9 cellular contexts compared by ENCODE assay signal in genomic region chr1:241640867-241641542, GRCh38. TPM values are rescaled to one million over a fixed set of nuclear protein-coding genes. Genes with fewer than 3 reads are reported as not detected.
DNase-seq lines count a peak whose midpoint lies in the region; ATAC-seq and TF ChIP-seq lines count a peak whose summit lies in the region.
"Had no signal": no experiment of that assay in that cellular context is flagged by ENCODE, and none has a peak within 500 bp of the region (broad histone marks: within the 10 kb centered on the region; RNA-seq: fewer than 3 reads in every experiment).

No MANE protein-coding gene starts in this region.

- no peak overlapping the region for H3K4me3 ChIP-seq in HEK293 (ENCODE audit: low read depth, low read length)
- H3K4me3 ChIP-seq in Panc1 (ENCODE audit: low read depth in 2 of 2, low read length in 2 of 2) = peak overlapping the region; percentile 55 to 88
- peak overlapping the region; percentile 62 for H3K4me3 ChIP-seq in endodermal cell (ENCODE audit: low read length)
- H3K4me3 ChIP-seq in H7 (ENCODE audit: insufficient read depth, low read depth, low read length) = no peak overlapping the region

- peaks cover 10% of the 10 kb centered on the region for H3K4me1 ChIP-seq in HEK293 (ENCODE audit: control insufficient read depth, insufficient read depth, low read length)
- H3K4me1 ChIP-seq in Panc1 (ENCODE audit: control insufficient read depth, insufficient read depth, low read length) = peaks cover 10% of the 10 kb centered on the region; the same call in 1 of the 2 replicates
- no peaks in the 10 kb centered on the region for H3K4me1 ChIP-seq in endodermal cell (ENCODE audit: control insufficient read depth, insufficient read depth, low read length)

- in situ Hi-C loops in Panc1 (cut with HindIII; ENCODE audit: low pct_unique_long_range_greater_than_20kb, low sequenced_read_pairs) = no loop called here
- in situ Hi-C loops in GM13976 (cut with MboI; ENCODE audit: low sequenced_read_pairs, unreplicated experiment) = no loop called here

- H3K27me3 ChIP-seq in Panc1 (ENCODE audit: control insufficient read depth, insufficient read depth, low read length) = no peaks in the 10 kb centered on the region
- peaks cover 37% of the 10 kb centered on the region for H3K27me3 ChIP-seq in endodermal cell (ENCODE audit: control insufficient read depth, insufficient read depth, low read length, poor library complexity, severe bottlenecking)
- no peaks in the 10 kb centered on the region; the same call in 1 of the 2 replicates for H3K27me3 ChIP-seq in H7 (ENCODE audit: control insufficient read depth, insufficient read depth, low read length)

- H3K4me3 Mint-ChIP-seq in endodermal cell = peak overlapping the region; percentile 72

- peaks cover 0 to 3% of the 10 kb centered on the region in 2 experiments; a peak in 1 of 3 replicates for H3K36me3 ChIP-seq in HEK293 (ENCODE audit: control insufficient read depth in 2 of 2, insufficient read depth in 1 of 2, low read length in 2 of 2)
- peaks cover 2% of the 10 kb centered on the region for H3K36me3 ChIP-seq in Panc1 (ENCODE audit: control insufficient read depth, insufficient read depth, low read length)
- H3K36me3 ChIP-seq in endodermal cell (ENCODE audit: control insufficient read depth, insufficient read depth, low read length) = no peaks in the 10 kb centered on the region
- H3K36me3 ChIP-seq in H7 (replicated peaks; ENCODE audit: control insufficient read depth, insufficient read depth, low read length) = no peaks in the 10 kb centered on the region

- ATAC-seq in Panc1 = no peak

- peak overlapping the region; percentile 8; the same call in 1 of the 2 replicates for H3K27ac ChIP-seq in HEK293 (ENCODE audit: extremely low read depth, low read depth, low read length)
- peak overlapping the region; percentile 80 for H3K27ac ChIP-seq in Panc1 (ENCODE audit: low read length)
- no peak overlapping the region for H3K27ac ChIP-seq in endodermal cell (ENCODE audit: low read depth, low read length)

- H3K27ac Mint-ChIP-seq in endodermal cell = no peak overlapping the region

- intact Hi-C loops in Panc1 (cut with micrococcal nuclease; ENCODE audit: unreplicated experiment) = no loop called here

- H3K27me3 Mint-ChIP-seq in endodermal cell (ENCODE audit: insufficient read depth) = peaks cover 32% of the 10 kb centered on the region

- POLR2A ChIA-PET in HEK293 (lab: Yijun Ruan, JAX) (interaction anchor here (0.5 to 1.6 kb wide), 9 partner anchors 12 to 1615 kb away, joined by 3 to 13 read pairs (median 4); partner anchors contain the start of genes CEP170, EXO1, FH and SDCCAG8), Panc1 (lab: Charles Lee) (interaction anchor here (0.6 kb wide), 1 partner anchor 16 kb away, joined by 7 read pairs; no protein-coding TSS in a partner anchor)

- TF ChIP-seq CTCF in HEK293 (tag by site-specific recombination; IDR thresholded peaks at IDR 0.05) = no peak
- no peak for TF ChIP-seq CTCF in Panc1 (IDR thresholded peaks at IDR 0.05)
- TF ChIP-seq CTCF in endodermal cell (conservative IDR thresholded peaks at IDR 0.05) = no peak
- no peak for TF ChIP-seq CTCF in GM13976 (IDR thresholded peaks at IDR 0.05; ENCODE audit: borderline replicate concordance, control extremely low read depth, extremely low read depth, insufficient read depth, missing control alignments)

- H3K36me3 Mint-ChIP-seq in endodermal cell (ENCODE audit: low read depth) = peaks cover 5% of the 10 kb centered on the region

- no TSS peak for BruUV-seq in Panc1 (replicated peaks; lab: Mats Ljungman, UMichigan)

- DNase-seq in Panc1 (ENCODE audit: low read depth, low spot score) = no peak
- DNase-seq in endodermal cell = no peak
- DNase-seq in putamen (ENCODE audit: low spot score) = peak; percentile 11
- no peak for DNase-seq in H7
- DNase-seq in amniotic stem cell (lab: John Stamatoyannopoulos, UW) = no peak
- DNase-seq in GM13976 (ENCODE audit: low spot score) = no peak
- DNase-seq in stimulated activated CD4-positive, alpha-beta T cell treated with anti-CD3 and anti-CD28 coated beads, Interleukin-1b, Interleukin-23, amount 100 ng/mL, for 48 hours = no peak

- H3K9me3 Mint-ChIP-seq in endodermal cell = peaks cover 22% of the 10 kb centered on the region

- CTCF ChIA-PET in HEK293 (lab: Yijun Ruan, JAX) (interaction anchor here (0.7 to 4.5 kb wide), 2 partner anchors 14 to 20 kb away, joined by 3 to 23 read pairs; no protein-coding TSS in a partner anchor), Panc1 (lab: Charles Lee) (no interaction called here)

- 92 to 96% methylated on average over 5 to 9 of the region's 9 CpGs for WGBS in endodermal cell (ENCODE audit: insufficient coverage in 1 of 2, insufficient read length in 1 of 2), 2 experiments

- no peak overlapping the region for H3K9ac ChIP-seq in endodermal cell (ENCODE audit: extremely low read depth, low read length, poor library complexity, severe bottlenecking)

- peaks cover 18% of the 10 kb centered on the region for H3K4me1 Mint-ChIP-seq in endodermal cell

- H3K9me3 ChIP-seq in HEK293 (ENCODE audit: control insufficient read depth, insufficient read depth, low read depth, low read length) (no peaks in the 10 kb centered on the region; the same call in 1 of the 2 replicates), Panc1 (ENCODE audit: control insufficient read depth, insufficient read depth, low read depth, low read length) (peaks cover 4% of the 10 kb centered on the region; the same call in 1 of the 2 replicates), endodermal cell (ENCODE audit: control insufficient read depth, low read length) (peaks cover 22% of the 10 kb centered on the region)

TF ChIP-seq in HEK293, 187 proteins besides CTCF, POLR2A, EP300 and RAD21 (continues in another document):
- TF ChIP-seq ZNF394 (tag by site-specific recombination; IDR thresholded peaks at IDR 0.05; ENCODE audit: borderline replicate concordance) = no peak; the same call in 1 of the 2 replicates
- TF ChIP-seq, protein P1, sequence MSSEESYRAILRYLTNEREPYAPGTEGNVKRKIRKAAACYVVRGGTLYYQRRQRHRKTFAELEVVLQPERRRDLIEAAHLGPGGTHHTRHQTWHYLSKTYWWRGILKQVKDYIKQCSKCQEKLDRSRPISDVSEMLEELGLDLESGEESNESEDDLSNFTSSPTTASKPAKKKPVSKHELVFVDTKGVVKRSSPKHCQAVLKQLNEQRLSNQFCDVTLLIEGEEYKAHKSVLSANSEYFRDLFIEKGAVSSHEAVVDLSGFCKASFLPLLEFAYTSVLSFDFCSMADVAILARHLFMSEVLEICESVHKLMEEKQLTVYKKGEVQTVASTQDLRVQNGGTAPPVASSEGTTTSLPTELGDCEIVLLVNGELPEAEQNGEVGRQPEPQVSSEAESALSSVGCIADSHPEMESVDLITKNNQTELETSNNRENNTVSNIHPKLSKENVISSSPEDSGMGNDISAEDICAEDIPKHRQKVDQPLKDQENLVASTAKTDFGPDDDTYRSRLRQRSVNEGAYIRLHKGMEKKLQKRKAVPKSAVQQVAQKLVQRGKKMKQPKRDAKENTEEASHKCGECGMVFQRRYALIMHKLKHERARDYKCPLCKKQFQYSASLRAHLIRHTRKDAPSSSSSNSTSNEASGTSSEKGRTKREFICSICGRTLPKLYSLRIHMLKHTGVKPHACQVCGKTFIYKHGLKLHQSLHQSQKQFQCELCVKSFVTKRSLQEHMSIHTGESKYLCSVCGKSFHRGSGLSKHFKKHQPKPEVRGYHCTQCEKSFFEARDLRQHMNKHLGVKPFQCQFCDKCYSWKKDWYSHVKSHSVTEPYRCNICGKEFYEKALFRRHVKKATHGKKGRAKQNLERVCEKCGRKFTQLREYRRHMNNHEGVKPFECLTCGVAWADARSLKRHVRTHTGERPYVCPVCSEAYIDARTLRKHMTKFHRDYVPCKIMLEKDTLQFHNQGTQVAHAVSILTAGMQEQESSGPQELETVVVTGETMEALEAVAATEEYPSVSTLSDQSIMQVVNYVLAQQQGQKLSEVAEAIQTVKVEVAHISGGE (tag by site-specific recombination; conservative IDR thresholded peaks at IDR 0.05; ENCODE audit: low read depth) = 0 out of 2 replicates have a peak, but pooled peaks have one; percentile 9
- TF ChIP-seq ZNF2 (tag by site-specific recombination; IDR thresholded peaks at IDR 0.05) = peak; percentile 7; the same call in 1 of the 2 replicates
- no peak for TF ChIP-seq AEBP2 (tag by site-specific recombination; IDR thresholded peaks at IDR 0.05; ENCODE audit: borderline replicate concordance)

RNA-seq across cellular contexts. Expression of gene CHML, which starts 0.8 kb away (rescaled TPM):
- total RNA-seq in Panc1 (2021; ENCODE audit: unreplicated experiment) = 19.3 TPM
- polyA plus RNA-seq in Panc1 (2012; ENCODE audit: insufficient read length) = 13.6 TPM
- 10 to 100 TPM; 16.4 to 28.5 TPM for total RNA-seq in endodermal cell
- polyA plus RNA-seq in endodermal cell (2013, experiment 1 of 2) = 20.4 TPM
- 19.8 TPM for polyA plus RNA-seq in endodermal cell (2013, experiment 2 of 2)
- total RNA-seq in H7 (2014; rRNA removed; shearing (Covaris generic)) = 30.4 and 47.0 TPM in 2 replicates

RNA-seq across cellular contexts. Expression of gene OPN3, which starts 0.8 kb away (rescaled TPM):
- total RNA-seq in Panc1 (2021; ENCODE audit: unreplicated experiment) (34.0 TPM), endodermal cell (10 to 100 TPM in 1 of 2 donors, 1 to 10 TPM in 1; 9.0 to 22.5 TPM)
- polyA plus RNA-seq in Panc1 (2012; ENCODE audit: insufficient read length) = 53.0 TPM
- 43.6 TPM for polyA plus RNA-seq in endodermal cell (2013, experiment 1 of 2)
- 39.9 TPM for polyA plus RNA-seq in endodermal cell (2013, experiment 2 of 2)
- 55.3 and 63.5 TPM in 2 replicates for total RNA-seq in H7 (2014; rRNA removed; shearing (Covaris generic))

RNA-seq across cellular contexts. Expression of gene WDR64, which starts 11.1 kb away (rescaled TPM):
- total RNA-seq in Panc1 (2021; ENCODE audit: unreplicated experiment) (not detected), endodermal cell (not detected)
- polyA plus RNA-seq in Panc1 (2012; ENCODE audit: insufficient read length) = not detected
- polyA plus RNA-seq in endodermal cell (2013, experiment 1 of 2) = not detected
- polyA plus RNA-seq in endodermal cell (2013, experiment 2 of 2) = not detected
- not detected in 2 replicates for total RNA-seq in H7 (2014; rRNA removed; shearing (Covaris generic))
- total RNA-seq: SK-MEL-5 had no signal

Comparison
In these comparisons a context has a peak if more than half of its experiments do, and no peak if none do; other contexts are left out.
1. H3K4me3 ChIP-seq: peak in Panc1 (2 of 2) and endodermal cell (single experiment); none in HEK293 (single experiment) and H7 (single experiment).